In genomic region chr1:28091043-28091781, GRCh38 we compare ENCODE assay signal across 8 cellular contexts. TPM values are rescaled to one million over a fixed set of nuclear protein-coding genes. Genes with fewer than 3 reads are reported as not detected.
A peak's percentile ranks its signal among the peaks of the same experiment; 100 is the strongest.
DNase-seq lines count a peak whose midpoint lies in the region; ATAC-seq and TF ChIP-seq lines count a peak whose summit lies in the region.

No MANE protein-coding gene starts in this region.

- DNase-seq in GDM1 (lab: John Stamatoyannopoulos, UW) (peak; percentile 55), NCI-H1048 (lab: John Stamatoyannopoulos, UW) (peak; percentile 31), T-cell (peak; percentile 43 to 82 (median 72)), right atrium auricular region (ENCODE audit: low spot score) (peak; percentile 71), smooth muscle cell of the brain vasculature (ENCODE audit: low read depth, low spot score) (peak; percentile 62)
- peak; percentile 85 for DNase-seq in activated naive CD8-positive, alpha-beta T cell treated with anti-CD3 and anti-CD28 coated beads, Interleukin-2, amount 50 U/mL, for 24 hours

- H3K4me3 Mint-ChIP-seq in T-cell: peak overlapping the region; percentile 32 to 63 (median 32)
- H3K4me3 Mint-ChIP-seq in activated naive CD8-positive, alpha-beta T cell treated with anti-CD3 and anti-CD28 coated beads, Interleukin-2, amount 50 U/mL, for 24 hours: no peak overlapping the region

- H3K4me1 Mint-ChIP-seq in T-cell: peaks cover 26 to 34% (median 30%) of the 10 kb centered on the region in 3 donors
- peaks cover 22% of the 10 kb centered on the region for H3K4me1 Mint-ChIP-seq in activated naive CD8-positive, alpha-beta T cell treated with anti-CD3 and anti-CD28 coated beads, Interleukin-2, amount 50 U/mL, for 24 hours

- no peaks in the 10 kb centered on the region for H3K36me3 ChIP-seq in right atrium auricular region

- peak overlapping the region; percentile 17 to 56 for H3K27ac Mint-ChIP-seq in T-cell
- H3K27ac Mint-ChIP-seq in activated naive CD8-positive, alpha-beta T cell treated with anti-CD3 and anti-CD28 coated beads, Interleukin-2, amount 50 U/mL, for 24 hours: peak overlapping the region; percentile 5

- H3K4me1 ChIP-seq in right atrium auricular region: peaks cover 0 to 21% of the 10 kb centered on the region in 2 donors

- no peaks in the 10 kb centered on the region for H3K9me3 ChIP-seq in right atrium auricular region

- no peaks in the 10 kb centered on the region for H3K36me3 Mint-ChIP-seq in T-cell
- H3K36me3 Mint-ChIP-seq in activated naive CD8-positive, alpha-beta T cell treated with anti-CD3 and anti-CD28 coated beads, Interleukin-2, amount 50 U/mL, for 24 hours (ENCODE audit: low read depth): no peaks in the 10 kb centered on the region

- CTCF ChIA-PET in T-cell (lab: Charles Lee): interaction anchor here (0.5 to 3.7 kb wide), 21 partner anchors 10 to 1860 kb away, joined by 3 to 69 read pairs (median 4); no protein-coding TSS in a partner anchor

- POLR2A ChIA-PET in T-cell (lab: Charles Lee): interaction anchor here (0.5 to 1.1 kb wide), 4 partner anchors 23 to 155 kb away, joined by 3 to 4 read pairs (median 3); no protein-coding TSS in a partner anchor

- H3K27me3 Mint-ChIP-seq in T-cell: peaks cover 0 to 5% of the 10 kb centered on the region in 2 donors
- peaks cover 11% of the 10 kb centered on the region for H3K27me3 Mint-ChIP-seq in activated naive CD8-positive, alpha-beta T cell treated with anti-CD3 and anti-CD28 coated beads, Interleukin-2, amount 50 U/mL, for 24 hours

- no peak overlapping the region for H3K4me3 ChIP-seq in right atrium auricular region

- no peaks in the 10 kb centered on the region for H3K27me3 ChIP-seq in right atrium auricular region

- no peaks in the 10 kb centered on the region for H3K9me3 Mint-ChIP-seq in T-cell
- H3K9me3 Mint-ChIP-seq in activated naive CD8-positive, alpha-beta T cell treated with anti-CD3 and anti-CD28 coated beads, Interleukin-2, amount 50 U/mL, for 24 hours: no peaks in the 10 kb centered on the region

- ATAC-seq in T-cell (replicated peaks in 1 of 4) (no peak), HG03108 (IDR thresholded peaks at IDR 0.05; ENCODE audit: unreplicated experiment) (no peak), GM21447 (IDR thresholded peaks at IDR 0.05; ENCODE audit: unreplicated experiment) (no peak)
- ATAC-seq in activated naive CD8-positive, alpha-beta T cell treated with anti-CD3 and anti-CD28 coated beads, Interleukin-2, amount 50 U/mL, for 24 hours: no peak

- peak; percentile 67 to 82 for TF ChIP-seq CTCF in right atrium auricular region (IDR thresholded peaks at IDR 0.05)

- H3K27ac ChIP-seq in right atrium auricular region: no peak overlapping the region

RNA-seq across cellular contexts. Expression of gene EYA3, which starts 2.8 kb away (rescaled TPM):
- total RNA-seq in T-cell (10 to 100 TPM; 15.0 to 20.2 (median 16.7) TPM), right atrium auricular region (10 to 100 TPM; 13.6 to 15.6 TPM)

Comparison
In these comparisons a context has a peak if more than half of its experiments do, and no peak if none do; other contexts are left out.
1. DNase-seq: peak in every context shown above with its lines; median percentile 85 in activated naive CD8-positive, alpha-beta T cell treated with anti-CD3 and anti-CD28 coated beads, Interleukin-2, amount 50 U/mL, for 24 hours; 72 in T-cell; 71 in right atrium auricular region; 62 in smooth muscle cell of the brain vasculature; 55 in GDM1; 31 in NCI-H1048.